In genomic region chr13:30725331-30726085, GRCh38 we compare ENCODE assay signal across 21 cellular contexts. TPM values are rescaled to one million over a fixed set of nuclear protein-coding genes. Genes with fewer than 3 reads are reported as not detected.
A peak's percentile ranks its signal among the peaks of the same experiment; 100 is the strongest.
DNase-seq lines count a peak whose midpoint lies in the region; ATAC-seq, FAIRE-seq and TF ChIP-seq lines count a peak whose summit lies in the region.
"Had no signal": no experiment of that assay in that cellular context is flagged by ENCODE, and none has a peak within 500 bp of the region (broad histone marks: within the 10 kb centered on the region; RNA-seq: fewer than 3 reads in every experiment).

No MANE protein-coding gene starts in this region.

- ATAC-seq in GM18858 (IDR thresholded peaks at IDR 0.05; ENCODE audit: unreplicated experiment), result no peak
- ATAC-seq: body of pancreas, PC-3 had no signal

- H3K27ac ChIP-seq in C4-2B (peak overlapping the region; percentile 64; the same call in 1 of the 2 replicates), Peyer's patch (no peak overlapping the region)
- H3K27ac ChIP-seq: body of pancreas, left ventricle myocardium inferior, parathyroid adenoma, sigmoid colon, SJCRH30 had no signal

- peaks cover 0 to 11% (median 0%) of the 10 kb centered on the region in 4 donors for H3K4me1 ChIP-seq in Peyer's patch
- H3K4me1 ChIP-seq: body of pancreas, parathyroid adenoma, sigmoid colon had no signal

- no peak for TF ChIP-seq POLR2A in Peyer's patch (IDR thresholded peaks at IDR 0.05)

- peak; percentile 97 for DNase-seq in MG63
- peak; percentile 73 for DNase-seq in astrocyte of the hippocampus (ENCODE audit: low read depth, low spot score)
- DNase-seq in fibroblast of the aortic adventitia (ENCODE audit: low read depth), result peak; percentile 97
- DNase-seq in frontal cortex (ENCODE audit: low spot score in 2 of 2), result no peak
- DNase-seq in Peyer's patch, result no peak
- no peak for DNase-seq in Ammon's horn (ENCODE audit: low spot score)
- DNase-seq: activated CD4-positive, alpha-beta T cell treated with anti-CD3 and anti-CD28 coated beads, Interleukin-2, amount 10 ng/mL, durations not matched to agents 7 days and 5 days; cortex of kidney; left ventricle myocardium inferior; MM.1S; NCI-H1436 treated with DMSO at 0.1 percent for 48 hours; NCI-H2171; NCI-H748 treated with DMSO at 0.1 percent for 48 hours; PC-3; sigmoid colon; SJCRH30 had no signal

- no peak overlapping the region for H3K4me3 ChIP-seq in MG63
- H3K4me3 ChIP-seq in fibroblast of the aortic adventitia (ENCODE audit: low read depth, low read length), result no peak overlapping the region
- no peak overlapping the region for H3K4me3 ChIP-seq in Peyer's patch
- H3K4me3 ChIP-seq: body of pancreas, left ventricle myocardium inferior, sigmoid colon, SJCRH30 had no signal

- no peaks in the 10 kb centered on the region for H3K27me3 ChIP-seq in MG63
- no peaks in the 10 kb centered on the region for H3K27me3 ChIP-seq in Peyer's patch
- H3K27me3 ChIP-seq: body of pancreas, sigmoid colon, SJCRH30 had no signal

- H3K9me3 ChIP-seq in MG63 (no peaks in the 10 kb centered on the region), Peyer's patch (no peaks in the 10 kb centered on the region)
- H3K9me3 ChIP-seq: body of pancreas, left ventricle myocardium inferior, sigmoid colon, SJCRH30 had no signal

- H3K36me3 ChIP-seq in MG63 (no peaks in the 10 kb centered on the region), Peyer's patch (no peaks in the 10 kb centered on the region)
- H3K36me3 ChIP-seq: left ventricle myocardium inferior, sigmoid colon, SJCRH30 had no signal

- no peak for FAIRE-seq in frontal cortex (lab: Jason Lieb, UNC)
- FAIRE-seq: H54 had no signal

- TF ChIP-seq CTCF in C4-2B (conservative IDR thresholded peaks at IDR 0.05), result no peak
- TF ChIP-seq CTCF in fibroblast of the aortic adventitia (IDR thresholded peaks at IDR 0.05; ENCODE audit: insufficient read depth, low read length), result no peak
- no peak for TF ChIP-seq CTCF in Peyer's patch (IDR thresholded peaks at IDR 0.05)

RNA-seq across cellular contexts. Expression of gene ALOX5AP, which starts 9.8 kb away (rescaled TPM):
- total RNA-seq in MG63 (2014; rRNA removed; shearing (Covaris generic); ENCODE audit: low replicate concordance), result not detected in 2 replicates
- total RNA-seq in fibroblast of the aortic adventitia (ENCODE audit: low replicate concordance) (not detected in 2 replicates), frontal cortex (2.0 TPM), Peyer's patch (10 to 100 TPM in 2 of 4 donors, 1 to 10 TPM in 2; 7.6 to 19.8 (median 13.2) TPM)
- total RNA-seq: PC-3 had no signal

Comparison
In these comparisons a context has a peak if more than half of its experiments do, and no peak if none do; other contexts are left out.
1. DNase-seq: peak in MG63 (single experiment), astrocyte of the hippocampus (single experiment) and fibroblast of the aortic adventitia (single experiment); none in frontal cortex (0 of 2), Peyer's patch (0 of 3) and Ammon's horn (single experiment).